In genomic region chr5:160312960-160313734, GRCh38 we compare ENCODE assay signal across 9 cellular contexts. TPM values are rescaled to one million over a fixed set of nuclear protein-coding genes. Genes with fewer than 3 reads are reported as not detected.
DNase-seq lines count a peak whose midpoint lies in the region; ATAC-seq, FAIRE-seq and TF ChIP-seq lines count a peak whose summit lies in the region.
"Had no signal": no experiment of that assay in that cellular context is flagged by ENCODE, and none has a peak within 500 bp of the region (broad histone marks: within the 10 kb centered on the region; RNA-seq: fewer than 3 reads in every experiment).

No MANE protein-coding gene starts in this region.

- RAD21 ChIA-PET in GM12878 (lab: Charles Lee; ENCODE audit: unreplicated experiment), result no interaction called here

- POLR2A ChIA-PET in GM12878 (lab: Charles Lee), result no interaction called here

- TF ChIP-seq EP300 in GM12878 (IDR thresholded peaks at IDR 0.05; ENCODE audit: borderline replicate concordance in 1 of 2, control insufficient read depth in 1 of 2, low read depth in 2 of 2, low read length in 2 of 2), result no peak

- TF ChIP-seq RAD21 in GM12878 (IDR thresholded peaks at IDR 0.05; ENCODE audit: insufficient read depth, low read depth, low read length), result no peak

- in situ Hi-C loops in GM12878 (cut with MboI), result no loop called here

- H3K4me2 ChIP-seq in GM12878 (ENCODE audit: control insufficient read depth, insufficient read depth), result peak overlapping the region; percentile 89

- CTCF ChIA-PET in GM12878 (lab: Yijun Ruan, JAX), result no interaction called here

- H3K4me3 ChIP-seq in AG09309 (ENCODE audit: control insufficient read depth, low read depth, low read length) (peak overlapping the region; percentile 47), HUES48 (ENCODE audit: low read depth, low read length) (peak overlapping the region; percentile 90), GM12878 (peak overlapping the region; percentile 61; the same call in 1 of the 2 replicates)

- no peak for ATAC-seq in GM12878
- no peak for ATAC-seq in naive B cell (ENCODE audit: low read depth in 2 of 2)

- no peaks in the 10 kb centered on the region for H3K79me2 ChIP-seq in GM12878 (ENCODE audit: control insufficient read depth, insufficient read depth, low read length)

- H4K20me1 ChIP-seq in GM12878 (ENCODE audit: control insufficient read depth, insufficient read depth), result no peaks in the 10 kb centered on the region

- WGBS in GM12878 (ENCODE audit: insufficient coverage, insufficient replicate concordance, low lambda C conversion rate, missing lambda C conversion rate), result 27% methylated on average over 8 of the region's 8 CpGs

- peaks cover 55 to 80% (median 67%) of the 10 kb centered on the region in 3 donors for H3K27me3 Mint-ChIP-seq in naive B cell

- peaks cover 0 to 8% of the 10 kb centered on the region in 2 donors for H3K36me3 Mint-ChIP-seq in naive B cell

- H3K4me3 Mint-ChIP-seq in naive B cell, result peak overlapping the region; percentile 73 to 93 (median 86)

- H3K27me3 ChIP-seq in HUES48 (ENCODE audit: control insufficient read depth, insufficient read depth, low read length), result no peaks in the 10 kb centered on the region
- peaks cover 8 to 16% of the 10 kb centered on the region in 2 experiments for H3K27me3 ChIP-seq in GM12878 (replicated peaks in 1 of 2; ENCODE audit: control insufficient read depth in 2 of 2, insufficient read depth in 2 of 2, low read length in 1 of 2)

- H3K36me3 ChIP-seq in HUES48 (ENCODE audit: control insufficient read depth, insufficient read depth, low read length) (peaks cover 24% of the 10 kb centered on the region), GM12878 (ENCODE audit: control insufficient read depth in 2 of 2, insufficient read depth in 2 of 2, low read length in 1 of 2) (no peaks in the 10 kb centered on the region)

- no TSS peak for BruUV-seq in GM12878 (replicated peaks; lab: Mats Ljungman, UMichigan)

- no peak overlapping the region for H3K27ac Mint-ChIP-seq in naive B cell

- H3K9ac ChIP-seq in HUES48 (ENCODE audit: low read depth, low read length), result peak overlapping the region; percentile 82
- H3K9ac ChIP-seq in GM12878 (ENCODE audit: control insufficient read depth, insufficient read depth, low read length), result no peak overlapping the region

- intact Hi-C loops in GM12878 (cut with micrococcal nuclease; ENCODE audit: unreplicated experiment), result no loop called here

- peak overlapping the region; percentile 71 for H2AFZ ChIP-seq in GM12878 (ENCODE audit: control insufficient read depth, low read depth, low read length)

- no peaks in the 10 kb centered on the region for H3K9me3 ChIP-seq in HUES48 (ENCODE audit: control insufficient read depth, insufficient read depth, low read length)
- no peaks in the 10 kb centered on the region; the same call in 2 of the 3 replicates for H3K9me3 ChIP-seq in GM12878 (replicated peaks; ENCODE audit: control insufficient read depth, insufficient read depth, low read length)

- DNase-seq in AG09309 (ENCODE audit: low read depth), result no peak
- no peak for DNase-seq in GM12878 (ENCODE audit: low read depth, low spot score)
- DNase-seq in naive B cell, result no peak
- DNase-seq in NCI-H446 treated with DMSO at 0.1 percent for 48 hours (lab: John Stamatoyannopoulos, UW), result no peak
- no peak for DNase-seq in effector CD8-positive, alpha-beta T cell (lab: John Stamatoyannopoulos, UW)
- DNase-seq in NCI-H1048 (lab: John Stamatoyannopoulos, UW), result no peak
- DNase-seq in cerebellum (ENCODE audit: low spot score), result no peak
- DNase-seq: activated CD4-positive, alpha-beta T cell treated with anti-CD3 and anti-CD28 coated beads for 4 hours had no signal

- no peak for TF ChIP-seq POLR2A in GM12878 (IDR thresholded peaks at IDR 0.05; ENCODE audit: low read depth, low read length)

- TF ChIP-seq CTCF in AG09309 (IDR thresholded peaks at IDR 0.05; ENCODE audit: control insufficient read depth, insufficient read depth, low read depth, low read length, missing control alignments) (no peak), GM12878 (IDR thresholded peaks at IDR 0.05 in 2 of 3, conservative IDR thresholded peaks at IDR 0.05 in 1 of 3; ENCODE audit: control insufficient read depth in 2 of 3, extremely low read depth in 1 of 3, insufficient read depth in 1 of 3, low read depth in 3 of 3, low read length in 3 of 3) (no peak)

- no peaks in the 10 kb centered on the region for H3K9me3 Mint-ChIP-seq in naive B cell

- FAIRE-seq in GM12878 (lab: Jason Lieb, UNC), result no peak

- H3K27ac ChIP-seq in HUES48 (ENCODE audit: low read depth, low read length) (peak overlapping the region; percentile 84), GM12878 (ENCODE audit: control insufficient read depth, insufficient read depth) (no peak overlapping the region)

- peaks cover 35% of the 10 kb centered on the region for H3K4me1 ChIP-seq in HUES48 (ENCODE audit: control insufficient read depth, insufficient read depth, low read length)
- no peaks in the 10 kb centered on the region for H3K4me1 ChIP-seq in GM12878 (ENCODE audit: control insufficient read depth, insufficient read depth, low read length)

- SMC1A ChIA-PET in GM12878 (lab: Charles Lee; ENCODE audit: uncharacterized antibody, unreplicated experiment), result interaction anchor here (1.7 kb wide), 1 partner anchor 11 kb away, joined by 4 read pairs; no protein-coding TSS in a partner anchor

- H3K4me1 Mint-ChIP-seq in naive B cell, result peaks cover 11 to 17% (median 15%) of the 10 kb centered on the region in 3 donors

TF ChIP-seq in GM12878, 131 proteins besides CTCF, POLR2A, EP300 and RAD21:
- no peak for TF ChIP-seq CHD4 (IDR thresholded peaks at IDR 0.05)
- TF ChIP-seq SPI1 (IDR thresholded peaks at IDR 0.05; ENCODE audit: borderline replicate concordance, insufficient read depth, low read depth, low read length), result no peak
- 0 out of 2 replicates have a peak, but pooled peaks have one; percentile 19 for TF ChIP-seq EZH2 (IDR thresholded peaks at IDR 0.05; ENCODE audit: borderline replicate concordance, control insufficient read depth, low read depth, low read length)
- no peak for TF ChIP-seq BHLHE40 (IDR thresholded peaks at IDR 0.05; ENCODE audit: borderline replicate concordance in 1 of 2, low read depth in 2 of 2, low read length in 1 of 2)
- no peak for TF ChIP-seq POLR2AphosphoS2 (IDR thresholded peaks at IDR 0.05; ENCODE audit: low read depth, low read length)

RNA-seq across cellular contexts. Expression of gene CCNJL, which starts 0.8 kb away (rescaled TPM):
- total RNA-seq in GM12878 (2013; cell fraction: nucleolus; rRNA removed), result 0.19 TPM in 1 of 2 replicates, not detected in the other
- total RNA-seq in GM12878 (2014; rRNA removed), result not detected in 2 replicates
- not detected in 2 replicates for total RNA-seq in GM12878 (2014; rRNA removed; fragmentation: Illumina TruSeq; extraction: Trizol)
- 0.08 and 0.10 TPM in 2 replicates for total RNA-seq in GM12878 (2021)
- 0.08 TPM for polyA plus RNA-seq in GM12878 (2011; ENCODE audit: low read depth)
- polyA plus RNA-seq in GM12878 (2011; rRNA removed), result 0.19 and 0.20 TPM in 2 replicates
- 0.22 and 0.47 TPM in 2 replicates for polyA plus RNA-seq in GM12878 (2011; cell fraction: cytosol; rRNA removed)
- 0.29 and 0.49 TPM in 2 replicates for polyA plus RNA-seq in GM12878 (2011; cell fraction: nucleus; rRNA removed)
- 0.11 TPM in 1 of 2 replicates, not detected in the other for polyA plus RNA-seq in GM12878 (2012)
- polyA plus RNA-seq in GM12878 (2014; fragmentation: Illumina TruSeq; extraction: Trizol), result not detected in 2 replicates
- not detected for polyA plus RNA-seq in GM12878 (2014; fragmentation: Nextera tagmentation; extraction: Ambion mirVana)
- not detected in 2 replicates for polyA plus RNA-seq in GM12878 (2014; rRNA removed)
- polyA plus RNA-seq in GM12878 (2016; fragmentation: Nextera tagmentation; extraction: Ambion mirVana), result under 1 TPM in 1 of 2 experiments, not detected in 1; 0.09 TPM
- polyA minus RNA-seq in GM12878 (2011; rRNA and poly(A)+ RNA removed), result 0.29 and 0.41 TPM in 2 replicates
- not detected in 2 replicates for polyA minus RNA-seq in GM12878 (2011; cell fraction: cytosol; rRNA and poly(A)+ RNA removed)
- 0.24 and 0.38 TPM in 2 replicates for polyA minus RNA-seq in GM12878 (2011; cell fraction: nucleus; rRNA and poly(A)+ RNA removed)
- under 1 TPM in 1 of 6 donors, not detected in 5; 0.12 TPM for polyA plus RNA-seq in naive B cell (ENCODE audit: low read depth in 6 of 6)
- total RNA-seq in cerebellum, result 7.4 TPM

RNA-seq across cellular contexts. Expression of gene C1QTNF2, which starts 57.3 kb away (rescaled TPM):
- not detected in 2 replicates for total RNA-seq in GM12878 (2013; cell fraction: nucleolus; rRNA removed)
- total RNA-seq in GM12878 (2014; rRNA removed), result not detected in 2 replicates
- not detected in 2 replicates for total RNA-seq in GM12878 (2014; rRNA removed; fragmentation: Illumina TruSeq; extraction: Trizol)
- not detected in 2 replicates for total RNA-seq in GM12878 (2021)
- not detected for polyA plus RNA-seq in GM12878 (2011; ENCODE audit: low read depth)
- not detected in 2 replicates for polyA plus RNA-seq in GM12878 (2011; rRNA removed)
- not detected in 2 replicates for polyA plus RNA-seq in GM12878 (2011; cell fraction: cytosol; rRNA removed)
- not detected in 2 replicates for polyA plus RNA-seq in GM12878 (2011; cell fraction: nucleus; rRNA removed)
- not detected in 2 replicates for polyA plus RNA-seq in GM12878 (2012)
- polyA plus RNA-seq in GM12878 (2014; fragmentation: Illumina TruSeq; extraction: Trizol), result not detected in 2 replicates
- polyA plus RNA-seq in GM12878 (2014; fragmentation: Nextera tagmentation; extraction: Ambion mirVana), result not detected
- 0.09 TPM in 1 of 2 replicates, not detected in the other for polyA plus RNA-seq in GM12878 (2014; rRNA removed)
- not detected for polyA plus RNA-seq in GM12878 (2016; fragmentation: Nextera tagmentation; extraction: Ambion mirVana)
- polyA minus RNA-seq in GM12878 (2011; rRNA and poly(A)+ RNA removed), result not detected in 2 replicates
- not detected in 2 replicates for polyA minus RNA-seq in GM12878 (2011; cell fraction: cytosol; rRNA and poly(A)+ RNA removed)
- not detected in 2 replicates for polyA minus RNA-seq in GM12878 (2011; cell fraction: nucleus; rRNA and poly(A)+ RNA removed)
- not detected for polyA plus RNA-seq in naive B cell (ENCODE audit: low read depth in 6 of 6)
- total RNA-seq in cerebellum, result 2.3 TPM
